ENCODE assay signal across 21 cellular contexts in genomic region chr5:52898961-52899680, GRCh38.
DNase-seq lines count a peak whose midpoint lies in the region; FAIRE-seq and TF ChIP-seq lines count a peak whose summit lies in the region.
"Had no signal": no experiment of that assay in that cellular context is flagged by ENCODE, and none has a peak within 500 bp of the region (broad histone marks: within the 10 kb centered on the region; RNA-seq: fewer than 3 reads in every experiment).

No MANE protein-coding gene starts in this region.

- H3K4me1 ChIP-seq in adipocyte (ENCODE audit: control insufficient read depth, insufficient read depth, low read length) (peaks cover 34% of the 10 kb centered on the region), mesendoderm (ENCODE audit: control insufficient read depth, low read depth, low read length) (no peaks in the 10 kb centered on the region), small intestine (ENCODE audit: control insufficient read depth in 2 of 2, insufficient read depth in 1 of 2, low read depth in 1 of 2, low read length in 1 of 2) (no peaks in the 10 kb centered on the region), osteoblast (ENCODE audit: insufficient read depth, low read length) (peaks cover 24% of the 10 kb centered on the region)
- H3K4me1 ChIP-seq: Peyer's patch had no signal

- no peak overlapping the region for H3K18ac ChIP-seq in mesendoderm (ENCODE audit: low read length)

- no peak for TF ChIP-seq CTCF in brain microvascular endothelial cell (IDR thresholded peaks at IDR 0.05; ENCODE audit: low read depth, low read length, missing control alignments)
- TF ChIP-seq CTCF in osteoblast (IDR thresholded peaks at IDR 0.05; ENCODE audit: extremely low read depth, low read depth, low read length): no peak

- H3K27ac ChIP-seq in mesendoderm (ENCODE audit: low read depth, low read length) (no peak overlapping the region), small intestine (ENCODE audit: low read depth in 1 of 2, low read length in 1 of 2) (peak overlapping the region; percentile 3 to 24), brain microvascular endothelial cell (no peak overlapping the region), osteoblast (ENCODE audit: low read depth, low read length) (no peak overlapping the region)
- H3K27ac ChIP-seq: BLaER1, Peyer's patch had no signal

- H3K79me1 ChIP-seq in mesendoderm (ENCODE audit: low read length): no peaks in the 10 kb centered on the region

- no peak overlapping the region for H3K9ac ChIP-seq in adipocyte (ENCODE audit: low read length)
- no peak overlapping the region for H3K9ac ChIP-seq in mesendoderm (ENCODE audit: low read length)
- H3K9ac ChIP-seq: BLaER1 had no signal

- no peak overlapping the region for H2BK5ac ChIP-seq in mesendoderm (ENCODE audit: low read length)

- no peak overlapping the region for H3K56ac ChIP-seq in mesendoderm (ENCODE audit: low read length)

- H4K5ac ChIP-seq in mesendoderm (ENCODE audit: low read length): no peak overlapping the region

- H2BK15ac ChIP-seq in mesendoderm (replicated peaks; ENCODE audit: low read depth): no peak overlapping the region

- H3K79me2 ChIP-seq in mesendoderm (ENCODE audit: control insufficient read depth, insufficient read depth, low read length) (no peaks in the 10 kb centered on the region), osteoblast (ENCODE audit: insufficient read depth, low read length) (no peaks in the 10 kb centered on the region)

- H4K20me1 ChIP-seq in osteoblast (ENCODE audit: insufficient read depth, low read length): no peaks in the 10 kb centered on the region
- H4K20me1 ChIP-seq: BLaER1 had no signal

- H2AFZ ChIP-seq in osteoblast (ENCODE audit: low read length): no peak overlapping the region

- no peak overlapping the region for H2BK120ac ChIP-seq in mesendoderm (ENCODE audit: low read depth, low read length)

- WGBS in mesendoderm (ENCODE audit: extremely low coverage, insufficient coverage, low lambda C conversion rate): no CpG with 5 or more reads among the region's 5 CpGs
- 82 to 84% (median 83%) methylated on average over 5 of the region's 5 CpGs for WGBS in small intestine, 3 donors

- H3K27me3 ChIP-seq in adipocyte (replicated peaks; ENCODE audit: control insufficient read depth, insufficient read depth, low read length): no peaks in the 10 kb centered on the region
- H3K27me3 ChIP-seq in mesendoderm (ENCODE audit: insufficient read depth, low read length, poor library complexity): no peaks in the 10 kb centered on the region
- no peaks in the 10 kb centered on the region for H3K27me3 ChIP-seq in small intestine (ENCODE audit: control insufficient read depth in 2 of 2, insufficient read depth in 2 of 2, low read length in 2 of 2)
- no peaks in the 10 kb centered on the region for H3K27me3 ChIP-seq in brain microvascular endothelial cell (replicated peaks)
- no peaks in the 10 kb centered on the region for H3K27me3 ChIP-seq in osteoblast (ENCODE audit: insufficient read depth, low read length)
- H3K27me3 ChIP-seq: BLaER1, Peyer's patch had no signal

- in situ Hi-C loops in brain microvascular endothelial cell (cut with HindIII; ENCODE audit: low pct_ligation_motif_present, low sequenced_read_pairs): no loop called here

- DNase-seq in EL: peak; percentile 68
- peak; percentile 49 for DNase-seq in adipocyte (ENCODE audit: low read depth)
- peak; percentile 26 for DNase-seq in mesendoderm
- no peak for DNase-seq in small intestine
- DNase-seq in brain microvascular endothelial cell: no peak
- no peak for DNase-seq in osteoblast (ENCODE audit: insufficient read length, low spot score, missing footprints)
- DNase-seq in HCEC 1CT: no peak
- DNase-seq in NCI-H187 (lab: John Stamatoyannopoulos, UW): no peak
- DNase-seq: CD8-positive, alpha-beta T cell; DMS79 treated with DMSO at 0.1 percent for 48 hours; GF-D8; GOT3; NCI-H1417 treated with DMSO at 0.1 percent for 48 hours; NCI-H2029 treated with DMSO at 0.1 percent for 48 hours; NCI-H510A treated with DMSO at 0.1 percent for 48 hours; Peyer's patch; SHP77 had no signal

- H4K8ac ChIP-seq in mesendoderm (ENCODE audit: low read depth, low read length): no peak overlapping the region

- FAIRE-seq in small intestine (lab: Jason Lieb, UNC): no peak
- FAIRE-seq: GM12891, GM18507, K562 had no signal

- no peak overlapping the region for H3K4me3 ChIP-seq in adipocyte (ENCODE audit: low read length)
- no peak overlapping the region for H3K4me3 ChIP-seq in mesendoderm (ENCODE audit: low read length)
- peak overlapping the region in 1 of 2 donors; percentile 7 for H3K4me3 ChIP-seq in small intestine (ENCODE audit: low read depth in 1 of 2, low read length in 2 of 2)
- no peak overlapping the region for H3K4me3 ChIP-seq in brain microvascular endothelial cell (ENCODE audit: low read depth, low read length)
- no peak overlapping the region for H3K4me3 ChIP-seq in osteoblast (ENCODE audit: insufficient read depth, low read length)
- H3K4me3 ChIP-seq: BLaER1, K562, Peyer's patch had no signal

- H3K9me3 ChIP-seq in adipocyte (ENCODE audit: control insufficient read depth, low read length): peaks cover 4% of the 10 kb centered on the region
- H3K9me3 ChIP-seq in small intestine (ENCODE audit: control insufficient read depth, low read depth): no peaks in the 10 kb centered on the region
- no peaks in the 10 kb centered on the region for H3K9me3 ChIP-seq in osteoblast (ENCODE audit: low read depth, low read length)
- H3K9me3 ChIP-seq: BLaER1, Peyer's patch had no signal

- no peak overlapping the region for H3K23ac ChIP-seq in mesendoderm (ENCODE audit: low read length)

- no peak overlapping the region for H3K4me2 ChIP-seq in mesendoderm (ENCODE audit: low read length)
- no peak overlapping the region for H3K4me2 ChIP-seq in osteoblast (ENCODE audit: insufficient read depth, low read length)
- H3K4me2 ChIP-seq: BLaER1 had no signal

- no peak overlapping the region for H3K4ac ChIP-seq in mesendoderm (ENCODE audit: low read depth, low read length)

- H2AK5ac ChIP-seq in mesendoderm (ENCODE audit: low read length): no peak overlapping the region

- H3K36me3 ChIP-seq in adipocyte (ENCODE audit: control insufficient read depth, insufficient read depth, low read length, severe bottlenecking) (no peaks in the 10 kb centered on the region), mesendoderm (ENCODE audit: control insufficient read depth, insufficient read depth, low read length) (no peaks in the 10 kb centered on the region), small intestine (ENCODE audit: control insufficient read depth in 2 of 2, insufficient read depth in 2 of 2, low read length in 2 of 2) (peaks cover 0 to 7% of the 10 kb centered on the region in 2 donors), brain microvascular endothelial cell (replicated peaks) (no peaks in the 10 kb centered on the region), osteoblast (ENCODE audit: insufficient read depth, low read length) (no peaks in the 10 kb centered on the region)
- H3K36me3 ChIP-seq: BLaER1 had no signal

Comparison
In these comparisons a context has a peak if more than half of its experiments do, and no peak if none do; other contexts are left out.
1. DNase-seq: peak in EL (single experiment), adipocyte (single experiment) and mesendoderm (single experiment); none in small intestine (single experiment), brain microvascular endothelial cell (single experiment), osteoblast (single experiment), HCEC 1CT (single experiment) and NCI-H187 (0 of 2).
2. H3K27ac ChIP-seq: peak in small intestine (2 of 2); none in mesendoderm (single experiment), brain microvascular endothelial cell (single experiment) and osteoblast (single experiment).